In genomic region chr14:71628433-71628832, GRCh38 we compare ENCODE assay signal across 17 cellular contexts.
DNase-seq lines count a peak whose midpoint lies in the region; ATAC-seq and TF ChIP-seq lines count a peak whose summit lies in the region.
"Had no signal": no experiment of that assay in that cellular context is flagged by ENCODE, and none has a peak within 500 bp of the region (broad histone marks: within the 10 kb centered on the region; RNA-seq: fewer than 3 reads in every experiment).

No MANE protein-coding gene starts in this region.

- POLR2A ChIA-PET in A673 (lab: Charles Lee; ENCODE audit: low non-redundant PET), result no interaction called here

- intact Hi-C loops in A673 (cut with micrococcal nuclease; ENCODE audit: unreplicated experiment), result no loop called here

- H3K36me3 ChIP-seq in A673 (ENCODE audit: insufficient read depth, low read length, poor library complexity, severe bottlenecking), result no peaks in the 10 kb centered on the region

- peaks cover 53% of the 10 kb centered on the region for H3K36me3 Mint-ChIP-seq in activated naive CD8-positive, alpha-beta T cell treated with anti-CD3 and anti-CD28 coated beads, Interleukin-2, amount 50 U/mL, for 24 hours (ENCODE audit: low read depth)
- peaks cover 12% of the 10 kb centered on the region for H3K36me3 Mint-ChIP-seq in neural crest cell (ENCODE audit: low read depth)

- no peaks in the 10 kb centered on the region for H3K9me3 ChIP-seq in A673 (ENCODE audit: low read depth, low read length, poor library complexity, severe bottlenecking)
- H3K9me3 ChIP-seq: Peyer's patch had no signal

- H3K27ac ChIP-seq in A673 (ENCODE audit: low read depth, low read length, poor library complexity, severe bottlenecking), result peak overlapping the region; percentile 15
- H3K27ac ChIP-seq: Peyer's patch had no signal

- CTCF ChIA-PET in A673 (lab: Charles Lee), result no interaction called here

- peaks cover 4% of the 10 kb centered on the region for H3K9me3 Mint-ChIP-seq in activated naive CD8-positive, alpha-beta T cell treated with anti-CD3 and anti-CD28 coated beads, Interleukin-2, amount 50 U/mL, for 24 hours
- H3K9me3 Mint-ChIP-seq in neural crest cell, result peaks cover 2% of the 10 kb centered on the region

- TF ChIP-seq CTCF in A673 (conservative IDR thresholded peaks at IDR 0.05; ENCODE audit: low read depth, low read length), result no peak
- no peak for TF ChIP-seq CTCF in neural crest cell (conservative IDR thresholded peaks at IDR 0.05)

- ATAC-seq in activated naive CD8-positive, alpha-beta T cell treated with anti-CD3 and anti-CD28 coated beads, Interleukin-2, amount 50 U/mL, for 24 hours, result no peak
- no peak for ATAC-seq in GM19035 (IDR thresholded peaks at IDR 0.05; ENCODE audit: unreplicated experiment)

- H3K4me1 Mint-ChIP-seq in activated naive CD8-positive, alpha-beta T cell treated with anti-CD3 and anti-CD28 coated beads, Interleukin-2, amount 50 U/mL, for 24 hours, result no peaks in the 10 kb centered on the region
- H3K4me1 Mint-ChIP-seq in neural crest cell, result peaks cover 6% of the 10 kb centered on the region

- H3K27me3 ChIP-seq in A673 (replicated peaks; ENCODE audit: insufficient read depth, low read depth, low read length, poor library complexity), result no peaks in the 10 kb centered on the region
- H3K27me3 ChIP-seq: Peyer's patch had no signal

- no TSS peak for BruUV-seq in A673 (replicated peaks; lab: Mats Ljungman, UMichigan)

- H3K4me3 Mint-ChIP-seq in activated naive CD8-positive, alpha-beta T cell treated with anti-CD3 and anti-CD28 coated beads, Interleukin-2, amount 50 U/mL, for 24 hours, result no peak overlapping the region
- H3K4me3 Mint-ChIP-seq in neural crest cell, result no peak overlapping the region

- peaks cover 48% of the 10 kb centered on the region for H3K4me1 ChIP-seq in A673 (ENCODE audit: insufficient read depth, low read length, poor library complexity, severe bottlenecking)
- H3K4me1 ChIP-seq: Peyer's patch had no signal

- DNase-seq in A673 (ENCODE audit: low spot score) (peak; percentile 51), NCI-H82 treated with DMSO at 0.1 percent for 48 hours (lab: John Stamatoyannopoulos, UW; ENCODE audit: unreplicated experiment) (peak; percentile 73), neural crest cell (ENCODE audit: low read depth, low spot score) (no peak), DMS114 treated with DMSO at 0.1 percent for 48 hours (lab: John Stamatoyannopoulos, UW; ENCODE audit: unreplicated experiment) (no peak)
- no peak for DNase-seq in activated naive CD8-positive, alpha-beta T cell treated with anti-CD3 and anti-CD28 coated beads, Interleukin-2, amount 50 U/mL, for 24 hours
- DNase-seq in activated CD4-positive, alpha-beta T cell treated with anti-CD3 and anti-CD28 coated beads, Interleukin-2, amount 50 U/mL, for 48 hours, result no peak
- DNase-seq: 8988T, DMS79, KBM-7, NCI-H1092, NCI-H1436, NCI-H2029 treated with DMSO at 0.1 percent for 48 hours, NCI-H226, NCI-H510A treated with DMSO at 0.1 percent for 48 hours, NCI-H748 treated with DMSO at 0.1 percent for 48 hours, Peyer's patch had no signal

- H3K4me3 ChIP-seq in A673 (ENCODE audit: low read depth, low read length, poor library complexity, severe bottlenecking), result no peak overlapping the region
- H3K4me3 ChIP-seq: Peyer's patch had no signal

- no peaks in the 10 kb centered on the region for H3K27me3 Mint-ChIP-seq in activated naive CD8-positive, alpha-beta T cell treated with anti-CD3 and anti-CD28 coated beads, Interleukin-2, amount 50 U/mL, for 24 hours
- no peaks in the 10 kb centered on the region for H3K27me3 Mint-ChIP-seq in neural crest cell (ENCODE audit: low read depth)

- peak overlapping the region; percentile 29 for H3K27ac Mint-ChIP-seq in activated naive CD8-positive, alpha-beta T cell treated with anti-CD3 and anti-CD28 coated beads, Interleukin-2, amount 50 U/mL, for 24 hours
- H3K27ac Mint-ChIP-seq in neural crest cell (ENCODE audit: unreplicated experiment), result peak overlapping the region; percentile 83

Comparison
In these comparisons a context has a peak if more than half of its experiments do, and no peak if none do; other contexts are left out.
1. DNase-seq: peak in A673 (single experiment) and NCI-H82 treated with DMSO at 0.1 percent for 48 hours (single experiment); none in activated naive CD8-positive, alpha-beta T cell treated with anti-CD3 and anti-CD28 coated beads, Interleukin-2, amount 50 U/mL, for 24 hours (single experiment), neural crest cell (single experiment), DMS114 treated with DMSO at 0.1 percent for 48 hours (single experiment) and activated CD4-positive, alpha-beta T cell treated with anti-CD3 and anti-CD28 coated beads, Interleukin-2, amount 50 U/mL, for 48 hours (0 of 2).